Comparison of ENCODE assay signal across 8 cellular contexts in genomic region chr2:101267671-101268656, GRCh38. TPM values are rescaled to one million over a fixed set of nuclear protein-coding genes. Genes with fewer than 3 reads are reported as not detected.
DNase-seq lines count a peak whose midpoint lies in the region; ATAC-seq and TF ChIP-seq lines count a peak whose summit lies in the region.

No MANE protein-coding gene starts in this region.

- no peaks in the 10 kb centered on the region for H3K9me3 Mint-ChIP-seq in activated naive CD4-positive, alpha-beta T cell treated with anti-CD3 and anti-CD28 coated beads, Interleukin-2, amount 10 ng/mL, durations not matched to agents 7 days and 5 days
- no peaks in the 10 kb centered on the region for H3K9me3 Mint-ChIP-seq in central memory CD8-positive, alpha-beta T cell

- no peaks in the 10 kb centered on the region for H3K4me1 ChIP-seq in upper lobe of right lung

- H3K36me3 Mint-ChIP-seq in activated naive CD4-positive, alpha-beta T cell treated with anti-CD3 and anti-CD28 coated beads, Interleukin-2, amount 10 ng/mL, durations not matched to agents 7 days and 5 days = peaks cover 76% of the 10 kb centered on the region
- H3K36me3 Mint-ChIP-seq in central memory CD8-positive, alpha-beta T cell (ENCODE audit: insufficient read depth) = peaks cover 78% of the 10 kb centered on the region

- H3K4me3 ChIP-seq in upper lobe of right lung = no peak overlapping the region
- no peak overlapping the region for H3K4me3 ChIP-seq in foreskin fibroblast (ENCODE audit: low read depth in 1 of 2, low read length in 2 of 2)
- H3K4me3 ChIP-seq in H7 (ENCODE audit: insufficient read depth, low read depth, low read length) = no peak overlapping the region

- no peak overlapping the region for H3K4me3 Mint-ChIP-seq in activated naive CD4-positive, alpha-beta T cell treated with anti-CD3 and anti-CD28 coated beads, Interleukin-2, amount 10 ng/mL, durations not matched to agents 7 days and 5 days
- H3K4me3 Mint-ChIP-seq in central memory CD8-positive, alpha-beta T cell = no peak overlapping the region

- TF ChIP-seq CTCF in upper lobe of right lung (IDR thresholded peaks at IDR 0.05) (no peak), foreskin fibroblast (IDR thresholded peaks at IDR 0.05; ENCODE audit: low read depth, low read length) (no peak)

- ATAC-seq in HG03097 (IDR thresholded peaks at IDR 0.05; ENCODE audit: low FRiP score, unreplicated experiment) (peak; percentile 54), upper lobe of right lung (peak; percentile 41)
- ATAC-seq in central memory CD8-positive, alpha-beta T cell (replicated peaks; ENCODE audit: extremely low read depth, poor library complexity, severe bottlenecking) = no peak

- intact Hi-C loops in upper lobe of right lung (cut with DNase I) = no loop called here

- H3K36me3 ChIP-seq in upper lobe of right lung = peaks cover 96% of the 10 kb centered on the region
- peaks cover 14% of the 10 kb centered on the region for H3K36me3 ChIP-seq in H7 (replicated peaks; ENCODE audit: control insufficient read depth, insufficient read depth, low read length)

- no peaks in the 10 kb centered on the region for H3K27me3 Mint-ChIP-seq in activated naive CD4-positive, alpha-beta T cell treated with anti-CD3 and anti-CD28 coated beads, Interleukin-2, amount 10 ng/mL, durations not matched to agents 7 days and 5 days
- no peaks in the 10 kb centered on the region for H3K27me3 Mint-ChIP-seq in central memory CD8-positive, alpha-beta T cell

- peak overlapping the region; percentile 42 for H3K27ac Mint-ChIP-seq in activated naive CD4-positive, alpha-beta T cell treated with anti-CD3 and anti-CD28 coated beads, Interleukin-2, amount 10 ng/mL, durations not matched to agents 7 days and 5 days
- peak overlapping the region; percentile 63 for H3K27ac Mint-ChIP-seq in central memory CD8-positive, alpha-beta T cell (ENCODE audit: low read depth)

- no peak overlapping the region for H3K27ac ChIP-seq in upper lobe of right lung

- CTCF ChIA-PET in activated naive CD4-positive, alpha-beta T cell treated with anti-CD3 and anti-CD28 coated beads, Interleukin-2, amount 10 ng/mL, durations not matched to agents 7 days and 5 days (lab: Charles Lee) = interaction anchor here (0.7 to 1.2 kb wide), 2 partner anchors 15 to 278 kb away, joined by 3 to 4 read pairs; no protein-coding TSS in a partner anchor

- no peak for DNase-seq in activated naive CD4-positive, alpha-beta T cell treated with anti-CD3 and anti-CD28 coated beads, Interleukin-2, amount 10 ng/mL, durations not matched to agents 7 days and 5 days
- no peak for DNase-seq in activated naive CD4-positive, alpha-beta T cell treated with Interleukin-2 at 50 U/mL for 16 hours
- DNase-seq in central memory CD8-positive, alpha-beta T cell (ENCODE audit: low spot score in 2 of 2) = no peak
- DNase-seq in upper lobe of right lung = no peak
- DNase-seq in H4 (ENCODE audit: low spot score) = no peak
- no peak for DNase-seq in foreskin fibroblast
- DNase-seq in H7 = no peak

- H3K9me3 ChIP-seq in upper lobe of right lung = no peaks in the 10 kb centered on the region

- H3K4me1 Mint-ChIP-seq in activated naive CD4-positive, alpha-beta T cell treated with anti-CD3 and anti-CD28 coated beads, Interleukin-2, amount 10 ng/mL, durations not matched to agents 7 days and 5 days = peaks cover 58% of the 10 kb centered on the region
- peaks cover 36% of the 10 kb centered on the region for H3K4me1 Mint-ChIP-seq in central memory CD8-positive, alpha-beta T cell

- no peaks in the 10 kb centered on the region for H3K27me3 ChIP-seq in upper lobe of right lung
- H3K27me3 ChIP-seq in H7 (ENCODE audit: control insufficient read depth, insufficient read depth, low read length) = no peaks in the 10 kb centered on the region

RNA-seq across cellular contexts. Expression of gene CNOT11, which starts 15.3 kb away (rescaled TPM):
- 30.6 TPM for total RNA-seq in upper lobe of right lung
- 58.2 and 69.8 TPM in 2 replicates for total RNA-seq in H4 (2014; rRNA removed; shearing (Covaris generic))
- total RNA-seq in H7 (2014; rRNA removed; shearing (Covaris generic)) = 68.6 and 72.6 TPM in 2 replicates

RNA-seq across cellular contexts. Expression of gene RNF149, which starts 40.5 kb away (rescaled TPM):
- total RNA-seq in upper lobe of right lung = 94.0 TPM
- 8.4 and 9.0 TPM in 2 replicates for total RNA-seq in H4 (2014; rRNA removed; shearing (Covaris generic))
- total RNA-seq in H7 (2014; rRNA removed; shearing (Covaris generic)) = 17.9 and 29.9 TPM in 2 replicates
